Comparison of ENCODE assay signal across 8 cellular contexts in genomic region chr11:67318876-67319275, GRCh38. TPM values are rescaled to one million over a fixed set of nuclear protein-coding genes. Genes with fewer than 3 reads are reported as not detected.
DNase-seq lines count a peak whose midpoint lies in the region; ATAC-seq, FAIRE-seq and TF ChIP-seq lines count a peak whose summit lies in the region.
"Not testable (repeated sequence)": the region's sequence is repeated elsewhere in the genome, so short reads cannot be mapped to it uniquely, and the experiment has no call there.

No MANE protein-coding gene starts in this region.

- H3K4me2 ChIP-seq in hepatocyte, result peak overlapping the region; percentile 92
- H3K4me2 ChIP-seq in smooth muscle cell, result peak overlapping the region; percentile 91

- not testable (repeated sequence) for H3K27me3 Mint-ChIP-seq in T-cell; activated T-helper 1 cell treated with anti-CD3 and anti-CD28 coated beads, Interleukin-12 subunit alpha, Interleukin-12 subunit beta, Interleukin-2, Interleukin-4 antibody, amounts not matched to agents 30 ng/mL and 10 ng/mL and 1 ng/mL, durations not matched to agents 14 hours and 24 hours and 36 hours (ENCODE audit: insufficient read depth)
- H3K27me3 Mint-ChIP-seq in natural killer cell (ENCODE audit: low read depth in 2 of 2), result peaks cover 0 to 11% of the 10 kb centered on the region in 2 donors

- not testable (repeated sequence) for H3K79me2 ChIP-seq in ACC112 (ENCODE audit: control insufficient read depth, insufficient read depth, low read length, unreplicated experiment); smooth muscle cell (ENCODE audit: low read depth)
- peaks cover 15% of the 10 kb centered on the region for H3K79me2 ChIP-seq in hepatocyte

- not testable (repeated sequence) for H3F3A ChIP-seq in smooth muscle cell (ENCODE audit: low read depth)

- not testable (repeated sequence) for H3K27me3 ChIP-seq in ACC112 (ENCODE audit: insufficient read depth, low read length); bronchial epithelial cell (ENCODE audit: control insufficient read depth, insufficient read depth, low read length); hepatocyte; smooth muscle cell (ENCODE audit: low read depth)

- CTCF ChIA-PET in T-cell (lab: Charles Lee), result interaction anchor here in 1 of 2 donors (1.0 kb wide), 1 partner anchor 27 kb away, joined by 6 read pairs; no protein-coding TSS in a partner anchor

- not testable (repeated sequence) for H3K4me1 ChIP-seq in ACC112 (ENCODE audit: control insufficient read depth, insufficient read depth, low read length, unreplicated experiment); hepatocyte (ENCODE audit: insufficient read depth); smooth muscle cell (ENCODE audit: low read depth)

- intact Hi-C loops in activated T-helper 1 cell treated with anti-CD3 and anti-CD28 coated beads, Interleukin-12 subunit alpha, Interleukin-12 subunit beta, Interleukin-2, Interleukin-4 antibody, amounts not matched to agents 30 ng/mL and 10 ng/mL and 1 ng/mL, durations not matched to agents 14 hours and 24 hours and 36 hours (cut with micrococcal nuclease), result not testable (repeated sequence)
- intact Hi-C loops in natural killer cell (cut with micrococcal nuclease), result loop anchor here (1.0 kb wide), 1 partner anchor 16 kb away; no protein-coding TSS in a partner anchor

- H3K36me3 Mint-ChIP-seq in T-cell; activated T-helper 1 cell treated with anti-CD3 and anti-CD28 coated beads, Interleukin-12 subunit alpha, Interleukin-12 subunit beta, Interleukin-2, Interleukin-4 antibody, amounts not matched to agents 30 ng/mL and 10 ng/mL and 1 ng/mL, durations not matched to agents 14 hours and 24 hours and 36 hours (ENCODE audit: low read depth); natural killer cell: not testable (repeated sequence)

- not testable (repeated sequence) for H3K9me3 ChIP-seq in hepatocyte (ENCODE audit: low read depth); smooth muscle cell (replicated peaks; ENCODE audit: low read depth)

- H4K20me1 ChIP-seq in hepatocyte (ENCODE audit: insufficient read depth, poor library complexity, severe bottlenecking); smooth muscle cell (ENCODE audit: low read depth): not testable (repeated sequence)

- H3K27ac Mint-ChIP-seq in T-cell (peak overlapping the region in 1 of 2 donors; percentile 39), natural killer cell (peak overlapping the region; percentile 94 to 97)
- not testable (repeated sequence) for H3K27ac Mint-ChIP-seq in activated T-helper 1 cell treated with anti-CD3 and anti-CD28 coated beads, Interleukin-12 subunit alpha, Interleukin-12 subunit beta, Interleukin-2, Interleukin-4 antibody, amounts not matched to agents 30 ng/mL and 10 ng/mL and 1 ng/mL, durations not matched to agents 14 hours and 24 hours and 36 hours

- not testable (repeated sequence) for ATAC-seq in T-cell (replicated peaks in 1 of 4); natural killer cell

- not testable (repeated sequence) for H3K27ac ChIP-seq in ACC112 (ENCODE audit: low read depth, low read length); hepatocyte; smooth muscle cell (ENCODE audit: low read depth)

- TF ChIP-seq CTCF in HFF-Myc (IDR thresholded peaks at IDR 0.05; ENCODE audit: low read depth, low read length, missing control alignments); bronchial epithelial cell (IDR thresholded peaks at IDR 0.05; ENCODE audit: insufficient read depth, low read length, severe bottlenecking); hepatocyte (IDR thresholded peaks at IDR 0.05; ENCODE audit: poor library complexity); natural killer cell (IDR thresholded peaks at IDR 0.05); smooth muscle cell (IDR thresholded peaks at IDR 0.05; ENCODE audit: borderline replicate concordance, insufficient read depth, poor library complexity, severe bottlenecking): not testable (repeated sequence)

- H3K4me3 ChIP-seq in ACC112 (ENCODE audit: low read depth, low read length), result peak overlapping the region; percentile 80
- H3K4me3 ChIP-seq in HFF-Myc (replicated peaks; ENCODE audit: low read depth, low read length), result peak overlapping the region; percentile 88; the same call in 1 of the 2 replicates
- H3K4me3 ChIP-seq in bronchial epithelial cell (ENCODE audit: low read depth, low read length), result peak overlapping the region; percentile 90
- not testable (repeated sequence) for H3K4me3 ChIP-seq in hepatocyte
- peak overlapping the region; percentile 74 for H3K4me3 ChIP-seq in smooth muscle cell

- 90% methylated on average over 12 of the region's 12 CpGs for WGBS in hepatocyte (ENCODE audit: low lambda C conversion rate, missing lambda C conversion rate)
- WGBS in smooth muscle cell (ENCODE audit: low lambda C conversion rate), result 93% methylated on average over 12 of the region's 12 CpGs

- FAIRE-seq in bronchial epithelial cell (lab: Jason Lieb, UNC), result not testable (repeated sequence)

- not testable (repeated sequence) for H2AFZ ChIP-seq in ACC112 (ENCODE audit: low read length, unreplicated experiment); hepatocyte; smooth muscle cell (ENCODE audit: low read depth)

- not testable (repeated sequence) for H3K36me3 ChIP-seq in ACC112 (ENCODE audit: insufficient read depth, low read length); bronchial epithelial cell (ENCODE audit: control insufficient read depth, insufficient read depth, low read length); hepatocyte (replicated peaks; ENCODE audit: insufficient read depth, low read depth); smooth muscle cell (ENCODE audit: low read depth)

- DNase-seq in HFF-Myc (ENCODE audit: extremely low read depth, low read depth); T-cell; activated T-helper 1 cell treated with anti-CD3 and anti-CD28 coated beads, Interleukin-12 subunit alpha, Interleukin-12 subunit beta, Interleukin-2, Interleukin-4 antibody, amounts not matched to agents 30 ng/mL and 10 ng/mL and 1 ng/mL, durations not matched to agents 14 hours and 24 hours and 36 hours (ENCODE audit: low spot score); bronchial epithelial cell (ENCODE audit: low read depth); hepatocyte (ENCODE audit: low spot score); natural killer cell; smooth muscle cell (lab: John Stamatoyannopoulos, UW; ENCODE audit: unreplicated experiment): not testable (repeated sequence)

- H3K9me3 Mint-ChIP-seq in T-cell; activated T-helper 1 cell treated with anti-CD3 and anti-CD28 coated beads, Interleukin-12 subunit alpha, Interleukin-12 subunit beta, Interleukin-2, Interleukin-4 antibody, amounts not matched to agents 30 ng/mL and 10 ng/mL and 1 ng/mL, durations not matched to agents 14 hours and 24 hours and 36 hours; natural killer cell: not testable (repeated sequence)

- not testable (repeated sequence) for H3K9me2 ChIP-seq in hepatocyte (replicated peaks; ENCODE audit: insufficient read depth)

- H3K4me1 Mint-ChIP-seq in T-cell (peaks cover 21 to 46% (median 29%) of the 10 kb centered on the region in 3 donors), natural killer cell (peaks cover 13 to 19% of the 10 kb centered on the region in 2 donors)
- H3K4me1 Mint-ChIP-seq in activated T-helper 1 cell treated with anti-CD3 and anti-CD28 coated beads, Interleukin-12 subunit alpha, Interleukin-12 subunit beta, Interleukin-2, Interleukin-4 antibody, amounts not matched to agents 30 ng/mL and 10 ng/mL and 1 ng/mL, durations not matched to agents 14 hours and 24 hours and 36 hours (ENCODE audit: low read depth), result peaks cover 24% of the 10 kb centered on the region

- peak overlapping the region; percentile 93 to 98 (median 94) for H3K4me3 Mint-ChIP-seq in T-cell
- H3K4me3 Mint-ChIP-seq in activated T-helper 1 cell treated with anti-CD3 and anti-CD28 coated beads, Interleukin-12 subunit alpha, Interleukin-12 subunit beta, Interleukin-2, Interleukin-4 antibody, amounts not matched to agents 30 ng/mL and 10 ng/mL and 1 ng/mL, durations not matched to agents 14 hours and 24 hours and 36 hours, result peak overlapping the region; percentile 94
- peak overlapping the region; percentile 67 for H3K4me3 Mint-ChIP-seq in natural killer cell

- POLR2A ChIA-PET in T-cell (lab: Charles Lee), result interaction anchor here in 1 of 2 donors (0.5 kb wide), 1 partner anchor 156 kb away, joined by 8 read pairs; no protein-coding TSS in a partner anchor

- H3K9ac ChIP-seq in smooth muscle cell (ENCODE audit: low read depth), result not testable (repeated sequence)

RNA-seq across cellular contexts. Expression of gene SSH3, which starts 15.5 kb away (rescaled TPM):
- total RNA-seq in T-cell, result 10 to 100 TPM; 11.5 to 30.9 (median 26.7) TPM
- total RNA-seq in activated T-helper 1 cell treated with anti-CD3 and anti-CD28 coated beads, Interleukin-12 subunit alpha, Interleukin-12 subunit beta, Interleukin-2, Interleukin-4 antibody, amounts not matched to agents 30 ng/mL and 10 ng/mL and 1 ng/mL, durations not matched to agents 14 hours and 24 hours and 36 hours, result 9.2 and 9.4 TPM in 2 replicates
- total RNA-seq in bronchial epithelial cell, result 32.0 and 35.0 TPM in 2 replicates
- total RNA-seq in hepatocyte, result 27.7 and 29.7 TPM in 2 replicates
- polyA plus RNA-seq in hepatocyte, result 49.5 and 66.4 TPM in 2 replicates
- 10 to 100 TPM; 34.3 to 42.7 (median 38.1) TPM for total RNA-seq in natural killer cell
- 14.9 and 23.9 TPM in 2 replicates for total RNA-seq in smooth muscle cell
- 29.3 and 47.5 TPM in 2 replicates for polyA plus RNA-seq in smooth muscle cell

RNA-seq across cellular contexts. Expression of gene ANKRD13D, which starts 29.8 kb away (rescaled TPM):
- 100 to 1,000 TPM; 150 to 249 (median 237) TPM for total RNA-seq in T-cell
- 124 and 129 TPM in 2 replicates for total RNA-seq in activated T-helper 1 cell treated with anti-CD3 and anti-CD28 coated beads, Interleukin-12 subunit alpha, Interleukin-12 subunit beta, Interleukin-2, Interleukin-4 antibody, amounts not matched to agents 30 ng/mL and 10 ng/mL and 1 ng/mL, durations not matched to agents 14 hours and 24 hours and 36 hours
- 22.4 and 42.8 TPM in 2 replicates for total RNA-seq in bronchial epithelial cell
- total RNA-seq in hepatocyte, result 22.1 and 25.3 TPM in 2 replicates
- 43.9 and 49.5 TPM in 2 replicates for polyA plus RNA-seq in hepatocyte
- total RNA-seq in natural killer cell, result 100 to 1,000 TPM; 212 to 316 (median 231) TPM
- total RNA-seq in smooth muscle cell, result 29.3 and 34.7 TPM in 2 replicates
- polyA plus RNA-seq in smooth muscle cell, result 52.0 and 63.2 TPM in 2 replicates

RNA-seq across cellular contexts. Expression of gene POLD4, which starts 34.5 kb away (rescaled TPM):
- total RNA-seq in T-cell, result 100 to 1,000 TPM in 2 of 5 donors, 10 to 100 TPM in 3; 55.1 to 107 (median 98.0) TPM
- total RNA-seq in activated T-helper 1 cell treated with anti-CD3 and anti-CD28 coated beads, Interleukin-12 subunit alpha, Interleukin-12 subunit beta, Interleukin-2, Interleukin-4 antibody, amounts not matched to agents 30 ng/mL and 10 ng/mL and 1 ng/mL, durations not matched to agents 14 hours and 24 hours and 36 hours, result 36.7 and 39.8 TPM in 2 replicates
- total RNA-seq in bronchial epithelial cell, result 45.8 and 83.1 TPM in 2 replicates
- total RNA-seq in hepatocyte, result 69.8 and 74.4 TPM in 2 replicates
- 97.4 and 117 TPM in 2 replicates for polyA plus RNA-seq in hepatocyte
- 10 to 100 TPM; 45.8 to 63.7 (median 60.5) TPM for total RNA-seq in natural killer cell
- total RNA-seq in smooth muscle cell, result 61.4 and 78.0 TPM in 2 replicates
- 113 and 133 TPM in 2 replicates for polyA plus RNA-seq in smooth muscle cell

RNA-seq across cellular contexts. Expression of gene GRK2, which starts 52.6 kb away (rescaled TPM):
- total RNA-seq in T-cell, result 100 to 1,000 TPM; 267 to 394 (median 382) TPM
- total RNA-seq in activated T-helper 1 cell treated with anti-CD3 and anti-CD28 coated beads, Interleukin-12 subunit alpha, Interleukin-12 subunit beta, Interleukin-2, Interleukin-4 antibody, amounts not matched to agents 30 ng/mL and 10 ng/mL and 1 ng/mL, durations not matched to agents 14 hours and 24 hours and 36 hours, result 249 and 250 TPM in 2 replicates
- 55.0 and 77.4 TPM in 2 replicates for total RNA-seq in bronchial epithelial cell
- 41.4 and 57.3 TPM in 2 replicates for total RNA-seq in hepatocyte
- polyA plus RNA-seq in hepatocyte, result 59.6 and 64.1 TPM in 2 replicates
- 100 to 1,000 TPM; 390 to 482 (median 441) TPM for total RNA-seq in natural killer cell
- total RNA-seq in smooth muscle cell, result 18.5 and 22.2 TPM in 2 replicates
- 38.9 and 42.5 TPM in 2 replicates for polyA plus RNA-seq in smooth muscle cell

RNA-seq across cellular contexts. Expression of gene CLCF1, which starts 54.5 kb away (rescaled TPM):
- total RNA-seq in T-cell (1 to 10 TPM; 2.2 to 8.5 (median 4.1) TPM), bronchial epithelial cell (1.8 and 2.3 TPM in 2 replicates), hepatocyte (5.5 and 13.2 TPM in 2 replicates), natural killer cell (10 to 100 TPM in 2 of 3 donors, 1 to 10 TPM in 1; 9.8 to 13.4 (median 10.3) TPM), smooth muscle cell (7.3 and 12.2 TPM in 2 replicates)
- 0.64 and 0.73 TPM in 2 replicates for total RNA-seq in activated T-helper 1 cell treated with anti-CD3 and anti-CD28 coated beads, Interleukin-12 subunit alpha, Interleukin-12 subunit beta, Interleukin-2, Interleukin-4 antibody, amounts not matched to agents 30 ng/mL and 10 ng/mL and 1 ng/mL, durations not matched to agents 14 hours and 24 hours and 36 hours
- polyA plus RNA-seq in hepatocyte (6.5 and 9.4 TPM in 2 replicates), smooth muscle cell (4.6 and 6.2 TPM in 2 replicates)
